19 cellular contexts compared by ENCODE assay signal in genomic region chr12:6307521-6307920, GRCh38. TPM values are rescaled to one million over a fixed set of nuclear protein-coding genes. Genes with fewer than 3 reads are reported as not detected.
DNase-seq lines count a peak whose midpoint lies in the region; ATAC-seq and TF ChIP-seq lines count a peak whose summit lies in the region.
"Had no signal": no experiment of that assay in that cellular context is flagged by ENCODE, and none has a peak within 500 bp of the region (broad histone marks: within the 10 kb centered on the region; RNA-seq: fewer than 3 reads in every experiment).

No MANE protein-coding gene starts in this region.

- ATAC-seq in left ventricle myocardium superior (peak; percentile 44), Right ventricle myocardium inferior (no peak), left lung (peak; percentile 9), aorta (ENCODE audit: low FRiP score) (no peak), GM18498 (IDR thresholded peaks at IDR 0.05; ENCODE audit: unreplicated experiment) (no peak)
- ATAC-seq: activated naive CD4-positive, alpha-beta T cell treated with anti-CD3 and anti-CD28 coated beads, Interleukin-2, amount 50 U/mL, for 72 hours; body of pancreas; mucosa of descending colon had no signal

- 75 to 78% methylated on average over 5 of the region's 5 CpGs for WGBS in aorta, 2 donors

- H3K36me3 ChIP-seq in left lung, result no peaks in the 10 kb centered on the region
- no peaks in the 10 kb centered on the region for H3K36me3 ChIP-seq in aorta (ENCODE audit: control insufficient read depth in 1 of 2, insufficient read depth in 2 of 2, low read length in 1 of 2)
- H3K36me3 ChIP-seq: neutrophil, right lobe of liver had no signal

- H3K27me3 ChIP-seq in left lung (peaks cover 6 to 20% of the 10 kb centered on the region in 2 donors), aorta (ENCODE audit: control insufficient read depth in 1 of 2, insufficient read depth in 2 of 2, low read length in 1 of 2) (no peaks in the 10 kb centered on the region)
- H3K27me3 ChIP-seq: body of pancreas, right lobe of liver had no signal

- H3K4me3 ChIP-seq in left lung (no peak overlapping the region), aorta (ENCODE audit: low read length in 2 of 2) (no peak overlapping the region)
- H3K4me3 ChIP-seq: body of pancreas, mucosa of descending colon, right lobe of liver had no signal

- H3K4me1 ChIP-seq in left lung, result peaks cover 0 to 28% of the 10 kb centered on the region in 2 donors
- no peaks in the 10 kb centered on the region for H3K4me1 ChIP-seq in aorta (ENCODE audit: control insufficient read depth in 1 of 2, insufficient read depth in 2 of 2, low read length in 2 of 2)

- H3K27ac ChIP-seq in left lung, result no peak overlapping the region
- no peak overlapping the region for H3K27ac ChIP-seq in aorta (ENCODE audit: low read depth in 1 of 2, low read length in 2 of 2)
- H3K27ac ChIP-seq: body of pancreas, neutrophil, right lobe of liver had no signal

- TF ChIP-seq CTCF in left lung (IDR thresholded peaks at IDR 0.05), result no peak

- intact Hi-C loops in left ventricle myocardium superior (cut with micrococcal nuclease), result no loop called here
- intact Hi-C loops in Right ventricle myocardium inferior (cut with DNase I), result no loop called here
- intact Hi-C loops in left lung (cut with DNase I), result no loop called here
- intact Hi-C loops in aorta (cut with DNase I), result no loop called here

- DNase-seq in left ventricle myocardium superior (peak; percentile 38), Right ventricle myocardium inferior (ENCODE audit: missing footprints) (no peak), SKM-1 treated with dmso at 0.1 percent for 144 hours (lab: John Stamatoyannopoulos, UW; ENCODE audit: unreplicated experiment) (peak; percentile 48), left lung (peak in 1 of 2 donors; percentile 59), aorta (peak; percentile 68 to 73), T1000 (lab: John Stamatoyannopoulos, UW) (no peak), DMS114 treated with DMSO at 0.1 percent for 48 hours (lab: John Stamatoyannopoulos, UW; ENCODE audit: unreplicated experiment) (no peak)
- DNase-seq: dermis blood vessel endothelial cell; foreskin fibroblast; NCI-H1436; NCI-H2227 treated with DMSO at 0.1 percent for 48 hours; right lobe of liver; stimulated activated CD4-positive, alpha-beta T cell treated with anti-CD3 and anti-CD28 coated beads, Interleukin-1b, Interleukin-23, amount 100 ng/mL, for 48 hours had no signal

- H3K9me3 ChIP-seq in left lung, result no peaks in the 10 kb centered on the region
- no peaks in the 10 kb centered on the region for H3K9me3 ChIP-seq in aorta (ENCODE audit: control insufficient read depth, low read length)
- H3K9me3 ChIP-seq: body of pancreas, mucosa of descending colon, neutrophil, right lobe of liver had no signal

RNA-seq across cellular contexts. Expression of gene PLEKHG6, which starts 3.0 kb away (rescaled TPM):
- 0.47 TPM for total RNA-seq in left ventricle myocardium superior
- total RNA-seq in Right ventricle myocardium inferior, result 0.49 TPM
- 1 to 10 TPM; 2.0 to 4.2 TPM for total RNA-seq in left lung
- total RNA-seq in aorta, result 1 to 10 TPM in 1 of 2 donors, under 1 TPM in 1; 0.88 to 1.5 TPM
- 10 to 100 TPM in 1 of 2 donors, under 1 TPM in 1; 0.15 to 90.3 TPM for polyA plus RNA-seq in aorta
- total RNA-seq: activated naive CD4-positive, alpha-beta T cell treated with anti-CD3 and anti-CD28 coated beads, Interleukin-2, amount 50 U/mL, for 72 hours; dermis blood vessel endothelial cell; RPMI7951 had no signal

RNA-seq across cellular contexts. Expression of gene TNFRSF1A, which starts 34.4 kb away (rescaled TPM):
- total RNA-seq in left ventricle myocardium superior (44.0 TPM), Right ventricle myocardium inferior (59.8 TPM), left lung (100 to 1,000 TPM; 155 to 211 TPM), aorta (100 to 1,000 TPM; 190 to 236 TPM)
- 100 to 1,000 TPM in 1 of 2 donors, 10 to 100 TPM in 1; 36.9 to 112 TPM for polyA plus RNA-seq in aorta

Comparison
In these comparisons a context has a peak if more than half of its experiments do, and no peak if none do; other contexts are left out.
1. ATAC-seq: peak in left ventricle myocardium superior (single experiment) and left lung (single experiment); none in Right ventricle myocardium inferior (single experiment), aorta (single experiment) and GM18498 (single experiment).
2. DNase-seq: peak in left ventricle myocardium superior (single experiment), SKM-1 treated with dmso at 0.1 percent for 144 hours (single experiment) and aorta (2 of 2); none in Right ventricle myocardium inferior (single experiment), T1000 (single experiment) and DMS114 treated with DMSO at 0.1 percent for 48 hours (single experiment).